Comparison of ENCODE assay signal across 8 cellular contexts in the genomic region with DNA sequence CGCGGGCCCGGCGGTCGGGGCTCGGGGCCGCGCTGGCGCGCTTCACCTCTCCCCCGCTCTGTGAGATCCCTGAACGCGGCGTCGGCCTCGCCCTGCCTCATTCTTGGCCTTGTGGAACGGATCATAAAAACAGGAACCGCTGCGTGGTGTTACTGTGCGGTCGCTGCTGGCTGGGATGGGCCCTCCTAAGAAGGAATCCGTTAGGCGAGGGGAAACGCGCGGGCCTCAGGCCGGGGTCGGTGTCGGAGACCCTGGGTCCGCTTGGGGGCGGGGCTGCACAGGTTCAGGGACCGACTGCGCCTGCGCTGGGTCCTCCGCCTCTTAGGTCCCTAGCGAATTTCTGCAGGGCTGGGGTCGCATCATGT. TPM values are rescaled to one million over a fixed set of nuclear protein-coding genes. Genes with fewer than 3 reads are reported as not detected.
DNase-seq lines count a peak whose midpoint lies in the region; ATAC-seq, FAIRE-seq and TF ChIP-seq lines count a peak whose summit lies in the region.

No MANE protein-coding gene starts in this region.

- peak; percentile 8 for DNase-seq in BJ (ENCODE audit: low read depth)
- peak; percentile 78 for DNase-seq in NOMO-1 treated with DMSO at 0.1 percent for 48 hours (lab: John Stamatoyannopoulos, UW; ENCODE audit: unreplicated experiment)
- DNase-seq in activated CD8-positive, alpha-beta memory T cell treated with anti-CD3 and anti-CD28 coated beads, Interleukin-2, amount 50 U/mL, for 48 hours: peak; percentile 91
- DNase-seq in endothelial cell of umbilical vein (ENCODE audit: low read depth, low spot score): peak; percentile 83
- DNase-seq in stimulated activated CD8-positive, alpha-beta memory T cell treated with anti-CD3 and anti-CD28 coated beads, Interleukin-2, amount 100 ng/mL, for 48 hours (ENCODE audit: low read depth in 2 of 2): peak; percentile 71 to 75

- dilution Hi-C loops in endothelial cell of umbilical vein (cut with MboI; ENCODE audit: extremely low pct_ligation_motif_present, low sequenced_read_pairs): no loop called here

- TF ChIP-seq CTCF in BJ (IDR thresholded peaks at IDR 0.05; ENCODE audit: insufficient read depth, low read depth, low read length) (no peak), endothelial cell of umbilical vein (IDR thresholded peaks at IDR 0.05; ENCODE audit: extremely low read depth in 1 of 2, insufficient read depth in 1 of 2, low read depth in 1 of 2, low read length in 2 of 2) (no peak)

- POLR2A ChIA-PET in BJ (lab: Charles Lee): no interaction called here
- POLR2A ChIA-PET in endothelial cell of umbilical vein (lab: Charles Lee): no interaction called here

- H3K9ac ChIP-seq in endothelial cell of umbilical vein (replicated peaks; ENCODE audit: extremely low read depth, insufficient read depth, low read length): peak overlapping the region; percentile 59

- H4K20me1 ChIP-seq in endothelial cell of umbilical vein (replicated peaks; ENCODE audit: control insufficient read depth, extremely low read depth, insufficient read depth, low read length): no peaks in the 10 kb centered on the region

- no peaks in the 10 kb centered on the region for H3K9me1 ChIP-seq in endothelial cell of umbilical vein (replicated peaks; ENCODE audit: control insufficient read depth, extremely low read depth, insufficient read depth, low read length)

- FAIRE-seq in endothelial cell of umbilical vein (lab: Jason Lieb, UNC): peak; percentile 35

- intact Hi-C loops in endothelial cell of umbilical vein (cut with micrococcal nuclease): loop anchor here (1.0 to 10.0 kb wide), 6 partner anchors 112 to 651 kb away; a partner anchor contains a TSS

- H3K36me3 ChIP-seq in BJ (ENCODE audit: control insufficient read depth, insufficient read depth, low read length) (no peaks in the 10 kb centered on the region; the same call in 1 of the 2 replicates), endothelial cell of umbilical vein (ENCODE audit: control insufficient read depth in 2 of 2, extremely low read depth in 1 of 2, insufficient read depth in 2 of 2, low read length in 2 of 2) (no peaks in the 10 kb centered on the region)

- peaks cover 44% of the 10 kb centered on the region for H3K79me2 ChIP-seq in endothelial cell of umbilical vein (ENCODE audit: control insufficient read depth, insufficient read depth, low read length)

- H3K4me3 ChIP-seq in BJ (ENCODE audit: low read depth, low read length): peak overlapping the region; percentile 83
- peak overlapping the region; percentile 64 to 97 (median 88) for H3K4me3 ChIP-seq in endothelial cell of umbilical vein (replicated peaks in 1 of 3; ENCODE audit: insufficient read depth in 1 of 3, low read depth in 1 of 3, low read length in 3 of 3)
- H3K4me3 ChIP-seq in mononuclear cell (ENCODE audit: low read length): peak overlapping the region; percentile 71

- H3K4me1 ChIP-seq in endothelial cell of umbilical vein (ENCODE audit: control insufficient read depth, extremely low read depth, insufficient read depth, low read length): peaks cover 24% of the 10 kb centered on the region
- H3K4me1 ChIP-seq in mononuclear cell (ENCODE audit: insufficient read depth, low read length): peaks cover 27% of the 10 kb centered on the region

- no peaks in the 10 kb centered on the region for H3K9me3 ChIP-seq in endothelial cell of umbilical vein (replicated peaks; ENCODE audit: control insufficient read depth, insufficient read depth, low read length)
- no peaks in the 10 kb centered on the region for H3K9me3 ChIP-seq in mononuclear cell (ENCODE audit: low read depth, low read length)

- no peak for TF ChIP-seq POLR2A in endothelial cell of umbilical vein (IDR thresholded peaks at IDR 0.05; ENCODE audit: low read depth, low read length)

- peak overlapping the region; percentile 92 for H2AFZ ChIP-seq in endothelial cell of umbilical vein (ENCODE audit: low read depth, low read length)

- CTCF ChIA-PET in BJ (lab: Yijun Ruan, JAX) (no interaction called here), endothelial cell of umbilical vein (lab: Charles Lee) (interaction anchor here (0.8 to 1.2 kb wide), 2 partner anchors 197 to 512 kb away, joined by 3 read pairs; a partner anchor contains a TSS)

- H3K27me3 ChIP-seq in BJ (ENCODE audit: control insufficient read depth, insufficient read depth, low read length): no peaks in the 10 kb centered on the region
- no peaks in the 10 kb centered on the region for H3K27me3 ChIP-seq in endothelial cell of umbilical vein (ENCODE audit: control insufficient read depth in 2 of 2, insufficient read depth in 2 of 2, low read length in 2 of 2)
- H3K27me3 ChIP-seq in mononuclear cell (ENCODE audit: insufficient read depth, low read length): no peaks in the 10 kb centered on the region

- ATAC-seq in GM19328 (IDR thresholded peaks at IDR 0.05; ENCODE audit: unreplicated experiment) (peak; percentile 29), HG03520 (IDR thresholded peaks at IDR 0.05; ENCODE audit: unreplicated experiment) (peak; percentile 18)

- H3K27ac ChIP-seq in endothelial cell of umbilical vein (ENCODE audit: insufficient read depth, low read depth, low read length): peak overlapping the region; percentile 56

- BruUV-seq in endothelial cell of umbilical vein (replicated peaks; lab: Mats Ljungman, UMichigan): no TSS peak

- H3K4me2 ChIP-seq in endothelial cell of umbilical vein (ENCODE audit: insufficient read depth, low read length): peak overlapping the region; percentile 100

TF ChIP-seq in endothelial cell of umbilical vein, 7 proteins besides CTCF, POLR2A, EP300 and RAD21:
- TF ChIP-seq MYC (IDR thresholded peaks at IDR 0.05; ENCODE audit: low read depth, low read length) (no peak), GATA2 (IDR thresholded peaks at IDR 0.05; ENCODE audit: insufficient read depth, insufficient read length, low read depth, low read length) (no peak), FOS (IDR thresholded peaks at IDR 0.05; ENCODE audit: borderline replicate concordance, insufficient read depth, low read length) (no peak), EZH2 (IDR thresholded peaks at IDR 0.05; ENCODE audit: borderline replicate concordance, low read depth, low read length, severe bottlenecking) (no peak), POLR2AphosphoS5 (IDR thresholded peaks at IDR 0.05; ENCODE audit: insufficient read depth, low read depth, low read length) (no peak), JUN (IDR thresholded peaks at IDR 0.05; ENCODE audit: borderline replicate concordance, insufficient read depth, insufficient read length, low read depth) (no peak)
- TF ChIP-seq, protein P1, sequence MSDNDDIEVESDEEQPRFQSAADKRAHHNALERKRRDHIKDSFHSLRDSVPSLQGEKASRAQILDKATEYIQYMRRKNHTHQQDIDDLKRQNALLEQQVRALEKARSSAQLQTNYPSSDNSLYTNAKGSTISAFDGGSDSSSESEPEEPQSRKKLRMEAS (IDR thresholded peaks at IDR 0.05; ENCODE audit: insufficient read depth, insufficient read length): no peak

RNA-seq across cellular contexts. Expression of a gene that starts 0.4 kb away (rescaled TPM):
- polyA plus RNA-seq in BJ (2011; rRNA removed) (9.6 and 17.2 TPM in 2 replicates), endothelial cell of umbilical vein (6.1 and 9.2 TPM in 2 replicates)
- 5.7 and 9.7 TPM in 2 replicates for polyA minus RNA-seq in BJ (2011; rRNA and poly(A)+ RNA removed)
- total RNA-seq in endothelial cell of umbilical vein (62.3 and 72.1 TPM in 2 replicates), mononuclear cell (30.5 TPM)
- 17.0 and 18.0 TPM in 2 replicates for polyA plus RNA-seq in endothelial cell of umbilical vein (2011; cell fraction: cytosol; rRNA removed)
- polyA plus RNA-seq in endothelial cell of umbilical vein (2011; cell fraction: nucleus; rRNA removed): 17.3 and 19.4 TPM in 2 replicates
- 32.8 and 60.0 TPM in 2 replicates for polyA plus RNA-seq in endothelial cell of umbilical vein (2012)
- polyA minus RNA-seq in endothelial cell of umbilical vein: 12.5 TPM in 2 replicates
- polyA minus RNA-seq in endothelial cell of umbilical vein (2011; cell fraction: cytosol; rRNA and poly(A)+ RNA removed): 24.0 TPM
- 13.6 and 21.0 TPM in 2 replicates for polyA minus RNA-seq in endothelial cell of umbilical vein (2011; cell fraction: nucleus; rRNA and poly(A)+ RNA removed)

RNA-seq across cellular contexts. Expression of a gene that starts 5.2 kb away (rescaled TPM):
- polyA plus RNA-seq in BJ (2011; rRNA removed): 10.0 and 19.7 TPM in 2 replicates
- 8.1 and 9.5 TPM in 2 replicates for polyA minus RNA-seq in BJ (2011; rRNA and poly(A)+ RNA removed)
- 30.4 and 32.3 TPM in 2 replicates for total RNA-seq in endothelial cell of umbilical vein
- polyA plus RNA-seq in endothelial cell of umbilical vein: 13.0 and 14.3 TPM in 2 replicates
- polyA plus RNA-seq in endothelial cell of umbilical vein (2011; cell fraction: cytosol; rRNA removed): 8.3 and 8.5 TPM in 2 replicates
- 39.2 and 59.9 TPM in 2 replicates for polyA plus RNA-seq in endothelial cell of umbilical vein (2011; cell fraction: nucleus; rRNA removed)
- polyA plus RNA-seq in endothelial cell of umbilical vein (2012): 20.9 and 22.8 TPM in 2 replicates
- polyA minus RNA-seq in endothelial cell of umbilical vein: 17.7 and 18.5 TPM in 2 replicates
- polyA minus RNA-seq in endothelial cell of umbilical vein (2011; cell fraction: cytosol; rRNA and poly(A)+ RNA removed): 8.0 TPM
- polyA minus RNA-seq in endothelial cell of umbilical vein (2011; cell fraction: nucleus; rRNA and poly(A)+ RNA removed): 31.7 and 37.1 TPM in 2 replicates
- 30.2 TPM for total RNA-seq in mononuclear cell

RNA-seq across cellular contexts. Expression of a gene that starts 49.7 kb away (rescaled TPM):
- polyA plus RNA-seq in BJ (2011; rRNA removed) (4.3 and 4.5 TPM in 2 replicates), endothelial cell of umbilical vein (23.9 and 27.6 TPM in 2 replicates)
- 6.1 and 9.6 TPM in 2 replicates for polyA minus RNA-seq in BJ (2011; rRNA and poly(A)+ RNA removed)
- total RNA-seq in endothelial cell of umbilical vein (25.2 and 25.4 TPM in 2 replicates), mononuclear cell (0.52 TPM)
- 27.3 and 27.8 TPM in 2 replicates for polyA plus RNA-seq in endothelial cell of umbilical vein (2011; cell fraction: cytosol; rRNA removed)
- polyA plus RNA-seq in endothelial cell of umbilical vein (2011; cell fraction: nucleus; rRNA removed): 34.2 and 36.1 TPM in 2 replicates
- 18.3 and 23.2 TPM in 2 replicates for polyA plus RNA-seq in endothelial cell of umbilical vein (2012)
- 52.2 and 52.9 TPM in 2 replicates for polyA minus RNA-seq in endothelial cell of umbilical vein
- 1.4 TPM for polyA minus RNA-seq in endothelial cell of umbilical vein (2011; cell fraction: cytosol; rRNA and poly(A)+ RNA removed)
- 26.7 and 27.0 TPM in 2 replicates for polyA minus RNA-seq in endothelial cell of umbilical vein (2011; cell fraction: nucleus; rRNA and poly(A)+ RNA removed)

Comparison
In these comparisons a context has a peak if more than half of its experiments do, and no peak if none do; other contexts are left out.
1. Peak in every context shown above with its lines: DNase-seq, ATAC-seq, H3K4me3 ChIP-seq and H3K27ac ChIP-seq.
2. DNase-seq: peak in every context shown above with its lines; median percentile 91 in activated CD8-positive, alpha-beta memory T cell treated with anti-CD3 and anti-CD28 coated beads, Interleukin-2, amount 50 U/mL, for 48 hours; 83 in endothelial cell of umbilical vein; 78 in NOMO-1 treated with DMSO at 0.1 percent for 48 hours; 73 in stimulated activated CD8-positive, alpha-beta memory T cell treated with anti-CD3 and anti-CD28 coated beads, Interleukin-2, amount 100 ng/mL, for 48 hours; 8 in BJ.
3. RNA of a gene that starts 49.7 kb away (total RNA-seq): 25.2 to 25.4 TPM in endothelial cell of umbilical vein; 0.52 TPM in mononuclear cell (single experiment); every median in the first group is over 10 times any median in the second.